Comparison of ENCODE assay signal across 1 cellular context in the genomic region with DNA sequence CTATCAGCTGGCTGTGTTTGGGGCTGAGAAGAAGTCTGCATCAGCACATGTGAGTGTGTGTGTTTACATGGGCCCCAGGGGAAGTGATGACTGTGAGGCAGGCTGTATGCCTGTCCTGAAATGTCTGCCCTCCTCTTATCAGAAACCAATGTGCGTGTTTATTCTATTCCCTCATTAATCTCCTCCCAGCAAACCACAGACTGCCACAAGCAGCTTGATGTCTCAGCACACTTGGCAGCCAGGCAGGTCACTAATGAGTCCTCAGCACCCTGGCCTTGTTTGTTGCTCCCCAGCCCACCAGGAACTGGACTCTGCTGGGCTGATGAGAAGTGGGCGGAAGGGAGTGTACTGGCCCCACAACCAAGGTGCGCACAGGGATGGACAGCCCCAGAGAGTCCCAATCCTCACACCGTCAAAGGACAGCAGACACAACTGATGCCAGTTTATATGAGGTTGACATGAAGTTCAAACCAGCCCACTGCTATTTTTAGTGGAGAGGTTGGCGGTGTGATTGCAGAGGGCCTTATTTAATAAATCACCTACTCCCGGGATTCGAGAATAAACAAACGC.
TF ChIP-seq lines count a peak whose summit lies in the region.

No MANE protein-coding gene starts in this region.

TF ChIP-seq in GM23338, 12 proteins besides CTCF, POLR2A, EP300 and RAD21 (continued from another document):
- TF ChIP-seq, protein P1, sequence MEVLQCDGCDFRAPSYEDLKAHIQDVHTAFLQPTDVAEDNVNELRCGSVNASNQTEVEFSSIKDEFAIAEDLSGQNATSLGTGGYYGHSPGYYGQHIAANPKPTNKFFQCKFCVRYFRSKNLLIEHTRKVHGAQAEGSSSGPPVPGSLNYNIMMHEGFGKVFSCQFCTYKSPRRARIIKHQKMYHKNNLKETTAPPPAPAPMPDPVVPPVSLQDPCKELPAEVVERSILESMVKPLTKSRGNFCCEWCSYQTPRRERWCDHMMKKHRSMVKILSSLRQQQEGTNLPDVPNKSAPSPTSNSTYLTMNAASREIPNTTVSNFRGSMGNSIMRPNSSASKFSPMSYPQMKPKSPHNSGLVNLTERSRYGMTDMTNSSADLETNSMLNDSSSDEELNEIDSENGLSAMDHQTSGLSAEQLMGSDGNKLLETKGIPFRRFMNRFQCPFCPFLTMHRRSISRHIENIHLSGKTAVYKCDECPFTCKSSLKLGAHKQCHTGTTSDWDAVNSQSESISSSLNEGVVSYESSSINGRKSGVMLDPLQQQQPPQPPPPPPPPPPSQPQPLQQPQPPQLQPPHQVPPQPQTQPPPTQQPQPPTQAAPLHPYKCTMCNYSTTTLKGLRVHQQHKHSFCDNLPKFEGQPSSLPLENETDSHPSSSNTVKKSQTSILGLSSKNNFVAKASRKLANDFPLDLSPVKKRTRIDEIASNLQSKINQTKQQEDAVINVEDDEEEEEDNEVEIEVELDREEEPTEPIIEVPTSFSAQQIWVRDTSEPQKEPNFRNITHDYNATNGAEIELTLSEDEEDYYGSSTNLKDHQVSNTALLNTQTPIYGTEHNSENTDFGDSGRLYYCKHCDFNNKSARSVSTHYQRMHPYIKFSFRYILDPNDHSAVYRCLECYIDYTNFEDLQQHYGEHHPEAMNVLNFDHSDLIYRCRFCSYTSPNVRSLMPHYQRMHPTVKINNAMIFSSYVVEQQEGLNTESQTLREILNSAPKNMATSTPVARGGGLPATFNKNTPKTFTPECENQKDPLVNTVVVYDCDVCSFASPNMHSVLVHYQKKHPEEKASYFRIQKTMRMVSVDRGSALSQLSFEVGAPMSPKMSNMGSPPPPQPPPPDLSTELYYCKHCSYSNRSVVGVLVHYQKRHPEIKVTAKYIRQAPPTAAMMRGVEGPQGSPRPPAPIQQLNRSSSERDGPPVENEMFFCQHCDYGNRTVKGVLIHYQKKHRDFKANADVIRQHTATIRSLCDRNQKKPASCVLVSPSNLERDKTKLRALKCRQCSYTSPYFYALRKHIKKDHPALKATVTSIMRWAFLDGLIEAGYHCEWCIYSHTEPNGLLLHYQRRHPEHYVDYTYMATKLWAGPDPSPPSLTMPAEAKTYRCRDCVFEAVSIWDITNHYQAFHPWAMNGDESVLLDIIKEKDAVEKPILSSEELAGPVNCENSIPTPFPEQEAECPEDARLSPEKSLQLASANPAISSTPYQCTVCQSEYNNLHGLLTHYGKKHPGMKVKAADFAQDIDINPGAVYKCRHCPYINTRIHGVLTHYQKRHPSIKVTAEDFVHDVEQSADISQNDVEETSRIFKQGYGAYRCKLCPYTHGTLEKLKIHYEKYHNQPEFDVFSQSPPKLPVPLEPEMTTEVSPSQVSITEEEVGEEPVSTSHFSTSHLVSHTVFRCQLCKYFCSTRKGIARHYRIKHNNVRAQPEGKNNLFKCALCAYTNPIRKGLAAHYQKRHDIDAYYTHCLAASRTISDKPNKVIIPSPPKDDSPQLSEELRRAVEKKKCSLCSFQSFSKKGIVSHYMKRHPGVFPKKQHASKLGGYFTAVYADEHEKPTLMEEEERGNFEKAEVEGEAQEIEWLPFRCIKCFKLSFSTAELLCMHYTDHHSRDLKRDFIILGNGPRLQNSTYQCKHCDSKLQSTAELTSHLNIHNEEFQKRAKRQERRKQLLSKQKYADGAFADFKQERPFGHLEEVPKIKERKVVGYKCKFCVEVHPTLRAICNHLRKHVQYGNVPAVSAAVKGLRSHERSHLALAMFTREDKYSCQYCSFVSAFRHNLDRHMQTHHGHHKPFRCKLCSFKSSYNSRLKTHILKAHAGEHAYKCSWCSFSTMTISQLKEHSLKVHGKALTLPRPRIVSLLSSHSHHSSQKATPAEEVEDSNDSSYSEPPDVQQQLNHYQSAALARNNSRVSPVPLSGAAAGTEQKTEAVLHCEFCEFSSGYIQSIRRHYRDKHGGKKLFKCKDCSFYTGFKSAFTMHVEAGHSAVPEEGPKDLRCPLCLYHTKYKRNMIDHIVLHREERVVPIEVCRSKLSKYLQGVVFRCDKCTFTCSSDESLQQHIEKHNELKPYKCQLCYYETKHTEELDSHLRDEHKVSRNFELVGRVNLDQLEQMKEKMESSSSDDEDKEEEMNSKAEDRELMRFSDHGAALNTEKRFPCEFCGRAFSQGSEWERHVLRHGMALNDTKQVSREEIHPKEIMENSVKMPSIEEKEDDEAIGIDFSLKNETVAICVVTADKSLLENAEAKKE (CRISPR knock-in tag; IDR thresholded peaks at IDR 0.05), result no peak
TF ChIP-seq in GM23338: peak in this region for 0.
